2 cellular contexts compared by ENCODE assay signal in genomic region chr17:67401598-67402504, GRCh38.
A peak's percentile ranks its signal among the peaks of the same experiment; 100 is the strongest.
TF ChIP-seq lines count a peak whose summit lies in the region.

No MANE protein-coding gene starts in this region.

TF ChIP-seq in WTC11, 78 proteins besides CTCF, POLR2A, EP300 and RAD21:
- no peak for TF ChIP-seq KAT7 (CRISPR knock-in tag; IDR thresholded peaks at IDR 0.05; ENCODE audit: borderline replicate concordance)
- no peak for TF ChIP-seq E2F1 (CRISPR knock-in tag; IDR thresholded peaks at IDR 0.05)
- TF ChIP-seq ZNF232 (CRISPR knock-in tag; IDR thresholded peaks at IDR 0.05) = no peak
- no peak for TF ChIP-seq JUN (CRISPR knock-in tag; IDR thresholded peaks at IDR 0.05)
- TF ChIP-seq HMGA2 (CRISPR knock-in tag; IDR thresholded peaks at IDR 0.05) = no peak
- TF ChIP-seq MXD4 (CRISPR knock-in tag; IDR thresholded peaks at IDR 0.05; ENCODE audit: borderline replicate concordance) = no peak
- no peak for TF ChIP-seq ZNF512 (CRISPR knock-in tag; IDR thresholded peaks at IDR 0.05; ENCODE audit: borderline replicate concordance)
- TF ChIP-seq ZNF423 (CRISPR knock-in tag; IDR thresholded peaks at IDR 0.05) = no peak
- TF ChIP-seq PRDM15 (CRISPR knock-in tag; IDR thresholded peaks at IDR 0.05) = no peak
- TF ChIP-seq ZNF138 (CRISPR knock-in tag; conservative IDR thresholded peaks at IDR 0.05) = no peak
- no peak for TF ChIP-seq IRF2 (CRISPR knock-in tag; IDR thresholded peaks at IDR 0.05; ENCODE audit: borderline replicate concordance, low read depth)
- no peak for TF ChIP-seq ZBTB43 (CRISPR knock-in tag; IDR thresholded peaks at IDR 0.05)

TF ChIP-seq in HepG2, 621 proteins besides CTCF, POLR2A, EP300 and RAD21:
- peak; percentile 79 for TF ChIP-seq ZBTB33 (CRISPR knock-in tag; IDR thresholded peaks at IDR 0.05)
- TF ChIP-seq CEBPB (IDR thresholded peaks at IDR 0.05; ENCODE audit: borderline replicate concordance, low read depth, low read length) = peak; percentile 50; the same call in 1 of the 2 replicates
- no peak for TF ChIP-seq MBNL3 (CRISPR knock-in tag; conservative IDR thresholded peaks at IDR 0.05)
